27 cellular contexts compared by ENCODE assay signal in genomic region chr3:157116017-157116416, GRCh38. TPM values are rescaled to one million over a fixed set of nuclear protein-coding genes. Genes with fewer than 3 reads are reported as not detected.
DNase-seq lines count a peak whose midpoint lies in the region; ATAC-seq and TF ChIP-seq lines count a peak whose summit lies in the region.
"Had no signal": no experiment of that assay in that cellular context is flagged by ENCODE, and none has a peak within 500 bp of the region (broad histone marks: within the 10 kb centered on the region; RNA-seq: fewer than 3 reads in every experiment).

No MANE protein-coding gene starts in this region.

- intact Hi-C loops in heart right ventricle (cut with DNase I) = no loop called here
- intact Hi-C loops in Right ventricle myocardium inferior (cut with DNase I) = no loop called here

- H3K36me3 Mint-ChIP-seq in nephron progenitor cell (ENCODE audit: low read depth) = no peaks in the 10 kb centered on the region
- H3K36me3 Mint-ChIP-seq: WTC11 had no signal

- H3K4me3 Mint-ChIP-seq in nephron progenitor cell = no peak overlapping the region
- H3K4me3 Mint-ChIP-seq: activated naive CD8-positive, alpha-beta T cell; WTC11 had no signal

- peaks cover 45% of the 10 kb centered on the region for H3K4me1 Mint-ChIP-seq in nephron progenitor cell
- H3K4me1 Mint-ChIP-seq: WTC11 had no signal

- peaks cover 3% of the 10 kb centered on the region for H3K27me3 Mint-ChIP-seq in nephron progenitor cell (ENCODE audit: low read depth, poor library complexity)
- H3K27me3 Mint-ChIP-seq: activated naive CD8-positive, alpha-beta T cell had no signal

- no peak for TF ChIP-seq POLR2A in tibial nerve (IDR thresholded peaks at IDR 0.05)

- H3K9me3 ChIP-seq in heart right ventricle (no peaks in the 10 kb centered on the region), tibial nerve (no peaks in the 10 kb centered on the region)
- H3K9me3 ChIP-seq: Caco-2, left lung, mucosa of descending colon, neutrophil, testis had no signal

- H3K4me3 ChIP-seq in heart right ventricle (no peak overlapping the region), tibial nerve (no peak overlapping the region)
- H3K4me3 ChIP-seq: left lung, mucosa of descending colon, testis had no signal

- no peak for TF ChIP-seq CTCF in heart right ventricle (IDR thresholded peaks at IDR 0.05)
- TF ChIP-seq CTCF in nephron progenitor cell (IDR thresholded peaks at IDR 0.05) = no peak
- TF ChIP-seq CTCF in tibial nerve (IDR thresholded peaks at IDR 0.05) = no peak

- H3K4me1 ChIP-seq in heart right ventricle (peaks cover 4 to 43% (median 16%) of the 10 kb centered on the region in 9 donors), tibial nerve (peaks cover 0 to 17% (median 0%) of the 10 kb centered on the region in 4 donors)

- peak overlapping the region; percentile 57 to 85 (median 74) for H3K27ac ChIP-seq in heart right ventricle
- H3K27ac ChIP-seq in epithelial cell of prostate = peak overlapping the region; percentile 43
- H3K27ac ChIP-seq in tibial nerve = peak overlapping the region in 3 of 4 donors; percentile 24 to 79 (median 68)
- H3K27ac ChIP-seq: left lung, neutrophil, RWPE1, testis had no signal

- H3K27me3 ChIP-seq in heart right ventricle (no peaks in the 10 kb centered on the region), tibial nerve (peaks cover 0 to 3% of the 10 kb centered on the region in 2 donors)
- H3K27me3 ChIP-seq: testis had no signal

- peak in 3 of 8 donors; percentile 20 to 23 (median 20) for ATAC-seq in heart right ventricle
- no peak for ATAC-seq in Right ventricle myocardium inferior
- no peak for ATAC-seq in GM18870 (IDR thresholded peaks at IDR 0.05; ENCODE audit: unreplicated experiment)
- ATAC-seq: WTC11 had no signal

- DNase-seq in heart right ventricle (no peak), Right ventricle myocardium inferior (ENCODE audit: missing footprints) (no peak), epithelial cell of prostate (ENCODE audit: low read depth, low spot score) (no peak), nephron progenitor cell (no peak), tibial nerve (ENCODE audit: low spot score in 2 of 2) (no peak), NOMO-1 treated with dmso at 0.1 percent for 144 hours (lab: John Stamatoyannopoulos, UW; ENCODE audit: unreplicated experiment) (no peak), NCI-H1092 (lab: John Stamatoyannopoulos, UW) (no peak)
- DNase-seq: activated CD4-positive, alpha-beta T cell treated with anti-CD3 and anti-CD28 coated beads, Interleukin-2, amount 50 U/mL, for 1 hour; aorta; Caco-2; cerebellar nuclear complex; DND-41; left lung; mucosa of descending colon; NCI-H1105 treated with DMSO at 0.1 percent for 48 hours; NCI-H2081; NCI-H345; NCI-H774; stimulated activated CD4-positive, alpha-beta T cell treated with anti-CD3 and anti-CD28 coated beads, Interleukin-4, amount 100 ng/mL, for 4 hours; stimulated activated naive CD4-positive, alpha-beta T cell; testis had no signal

- TF ChIP-seq EP300 in tibial nerve (IDR thresholded peaks at IDR 0.05) = peak in 1 of 2 donors; percentile 57

- H3K27ac Mint-ChIP-seq in nephron progenitor cell = peak overlapping the region; percentile 96
- H3K27ac Mint-ChIP-seq: activated naive CD8-positive, alpha-beta T cell; activated T-helper 2 cell treated with anti-CD3 and anti-CD28 coated beads, Interferon-gamma antibody, Interleukin-2, Interleukin-4, amounts not matched to agents 10 μg/mL and 5 μg/mL and 100 μg/mL, durations not matched to agents 14 hours and 24 hours and 36 hours; WTC11 had no signal

- H3K36me3 ChIP-seq in heart right ventricle (no peaks in the 10 kb centered on the region), tibial nerve (no peaks in the 10 kb centered on the region)
- H3K36me3 ChIP-seq: left lung, neutrophil had no signal

- 79 to 85% methylated on average over 4 of the region's 4 CpGs for WGBS in heart right ventricle, 2 donors
- 69 to 72% methylated on average over 4 of the region's 4 CpGs for WGBS in tibial nerve, 2 donors

- H3K9me3 Mint-ChIP-seq in nephron progenitor cell = no peaks in the 10 kb centered on the region
- H3K9me3 Mint-ChIP-seq: WTC11 had no signal

RNA-seq across cellular contexts. Expression of gene CCNL1, which starts 43.9 kb away (rescaled TPM):
- 10 to 100 TPM; 19.1 to 52.5 (median 24.7) TPM for total RNA-seq in heart right ventricle
- 10 to 100 TPM; 23.7 to 77.3 TPM for polyA plus RNA-seq in heart right ventricle
- 21.2 TPM for total RNA-seq in Right ventricle myocardium inferior
- total RNA-seq in tibial nerve = 100 to 1,000 TPM; 176 to 239 (median 239) TPM
